In genomic region chr7:157490465-157490912, GRCh38 we compare ENCODE assay signal across 9 cellular contexts.
A peak's percentile ranks its signal among the peaks of the same experiment; 100 is the strongest.
DNase-seq lines count a peak whose midpoint lies in the region; ATAC-seq and TF ChIP-seq lines count a peak whose summit lies in the region.
"Had no signal": no experiment of that assay in that cellular context is flagged by ENCODE, and none has a peak within 500 bp of the region (broad histone marks: within the 10 kb centered on the region; RNA-seq: fewer than 3 reads in every experiment).

No MANE protein-coding gene starts in this region.

- peaks cover 9 to 42% (median 30%) of the 10 kb centered on the region in 4 donors for H3K4me1 Mint-ChIP-seq in naive thymus-derived CD8-positive, alpha-beta T cell
- H3K4me1 Mint-ChIP-seq: nephron had no signal

- peak overlapping the region; percentile 1 to 75 (median 38) for H3K4me3 Mint-ChIP-seq in naive thymus-derived CD8-positive, alpha-beta T cell
- H3K4me3 Mint-ChIP-seq: nephron had no signal

- ATAC-seq in Right ventricle myocardium superior (ENCODE audit: poor library complexity): peak; percentile 12
- peak; percentile 96 to 99 for ATAC-seq in naive thymus-derived CD8-positive, alpha-beta T cell

- no peak for TF ChIP-seq CTCF in left ventricle myocardium inferior (IDR thresholded peaks at IDR 0.05; ENCODE audit: borderline replicate concordance)

- H3K36me3 ChIP-seq in left ventricle myocardium inferior: no peaks in the 10 kb centered on the region

- peaks cover 5 to 19% (median 9%) of the 10 kb centered on the region in 5 donors for H3K27me3 Mint-ChIP-seq in naive thymus-derived CD8-positive, alpha-beta T cell

- no peak overlapping the region for H3K27ac ChIP-seq in left ventricle myocardium inferior (replicated peaks)

- peaks cover 0 to 14% (median 8%) of the 10 kb centered on the region in 9 donors for H3K9me3 Mint-ChIP-seq in naive thymus-derived CD8-positive, alpha-beta T cell

- H3K27me3 ChIP-seq in left ventricle myocardium inferior (ENCODE audit: low read depth): peaks cover 24% of the 10 kb centered on the region

- DNase-seq in Right ventricle myocardium superior (no peak), left ventricle myocardium inferior (no peak), NOMO-1 treated with dmso at 0.1 percent for 144 hours (lab: John Stamatoyannopoulos, UW; ENCODE audit: unreplicated experiment) (peak; percentile 75), putamen (ENCODE audit: low spot score) (no peak), middle frontal gyrus (ENCODE audit: extremely low spot score, low spot score) (no peak), NCI-H187 (lab: John Stamatoyannopoulos, UW) (no peak)
- peak; percentile 33 for DNase-seq in activated effector memory CD4-positive, alpha-beta T cell treated with Interleukin-2 at 50 U/mL for 16 hours
- DNase-seq in naive thymus-derived CD8-positive, alpha-beta T cell: peak in 6 of 10 donors; percentile 28 to 83 (median 74)

- peaks cover 31% of the 10 kb centered on the region for H3K9me3 ChIP-seq in left ventricle myocardium inferior (replicated peaks)

- no peaks in the 10 kb centered on the region for H3K4me1 ChIP-seq in left ventricle myocardium inferior

- POLR2A ChIA-PET in naive thymus-derived CD8-positive, alpha-beta T cell (lab: Charles Lee): interaction anchor here (1.0 to 2.5 kb wide), 5 partner anchors 11 to 19 kb away, joined by 3 to 9 read pairs (median 5); no protein-coding TSS in a partner anchor

- H3K27ac Mint-ChIP-seq in naive thymus-derived CD8-positive, alpha-beta T cell: peak overlapping the region; percentile 34 to 87 (median 80)
- H3K27ac Mint-ChIP-seq: nephron had no signal

- no peak overlapping the region for H3K4me3 ChIP-seq in left ventricle myocardium inferior

- peaks cover 0 to 4% (median 2%) of the 10 kb centered on the region in 3 donors for H3K36me3 Mint-ChIP-seq in naive thymus-derived CD8-positive, alpha-beta T cell

- intact Hi-C loops in Right ventricle myocardium superior (cut with DNase I) (no loop called here), left ventricle myocardium inferior (cut with micrococcal nuclease) (no loop called here)

Comparison
In these comparisons a context has a peak if more than half of its experiments do, and no peak if none do; other contexts are left out.
1. DNase-seq: peak in NOMO-1 treated with dmso at 0.1 percent for 144 hours (single experiment), activated effector memory CD4-positive, alpha-beta T cell treated with Interleukin-2 at 50 U/mL for 16 hours (single experiment) and naive thymus-derived CD8-positive, alpha-beta T cell (6 of 10); none in Right ventricle myocardium superior (single experiment), left ventricle myocardium inferior (single experiment), putamen (single experiment), middle frontal gyrus (single experiment) and NCI-H187 (0 of 2).